In genomic region chr9:971901-972511, GRCh38 we compare ENCODE assay signal across 8 cellular contexts. TPM values are rescaled to one million over a fixed set of nuclear protein-coding genes. Genes with fewer than 3 reads are reported as not detected.
DNase-seq lines count a peak whose midpoint lies in the region; ATAC-seq and TF ChIP-seq lines count a peak whose summit lies in the region.

No MANE protein-coding gene starts in this region.

- POLR2A ChIA-PET in PC-9 (lab: Charles Lee; ENCODE audit: unreplicated experiment) = no interaction called here

- H4K20me1 ChIP-seq in PC-9 (ENCODE audit: insufficient read depth) = no peaks in the 10 kb centered on the region

- H3K4me1 Mint-ChIP-seq in T-helper 17 cell = peaks cover 11% of the 10 kb centered on the region

- no peak overlapping the region for H3K27ac ChIP-seq in parathyroid adenoma
- no peak overlapping the region for H3K27ac ChIP-seq in PC-9

- H3K9me2 ChIP-seq in PC-9 (ENCODE audit: insufficient read depth) = no peaks in the 10 kb centered on the region

- H3K9me3 ChIP-seq in T-helper 17 cell (ENCODE audit: control insufficient read depth, low read length, poor library complexity, severe bottlenecking) (peaks cover 2% of the 10 kb centered on the region), parathyroid adenoma (ENCODE audit: control insufficient read depth, low read length) (no peaks in the 10 kb centered on the region), PC-9 (ENCODE audit: insufficient read depth, low read depth) (no peaks in the 10 kb centered on the region)

- H3K27me3 ChIP-seq in parathyroid adenoma (ENCODE audit: control insufficient read depth, insufficient read depth, low read length) = no peaks in the 10 kb centered on the region
- H3K27me3 ChIP-seq in PC-9 (ENCODE audit: insufficient read depth, low read depth) = peaks cover 10% of the 10 kb centered on the region; the same call in 1 of the 2 replicates

- H3K4me2 ChIP-seq in parathyroid adenoma (ENCODE audit: low read length) (peak overlapping the region; percentile 18), PC-9 (no peak overlapping the region)

- H2AFZ ChIP-seq in parathyroid adenoma (no peak overlapping the region), PC-9 (no peak overlapping the region)

- DNase-seq in DMS114 treated with DMSO at 0.1 percent for 48 hours (lab: John Stamatoyannopoulos, UW; ENCODE audit: unreplicated experiment) = peak; percentile 12
- no peak for DNase-seq in T-helper 17 cell
- DNase-seq in left cardiac atrium = no peak
- DNase-seq in PC-9 = no peak
- DNase-seq in NCI-H1436 treated with DMSO at 0.1 percent for 48 hours (lab: John Stamatoyannopoulos, UW) = no peak
- no peak for DNase-seq in effector CD4-positive, alpha-beta T cell
- no peak for DNase-seq in COR-L47 (lab: John Stamatoyannopoulos, UW)

- peak overlapping the region; percentile 43 for H3K4me3 Mint-ChIP-seq in T-helper 17 cell

- H3F3A ChIP-seq in PC-9 (ENCODE audit: insufficient read depth, low read depth) = no peaks in the 10 kb centered on the region

- H3K4me3 ChIP-seq in parathyroid adenoma (ENCODE audit: low read depth, low read length) (peak overlapping the region; percentile 29), PC-9 (no peak overlapping the region)

- intact Hi-C loops in left cardiac atrium (cut with DNase I) (no loop called here), PC-9 (cut with micrococcal nuclease; ENCODE audit: unreplicated experiment) (no loop called here)

- CTCF ChIA-PET in PC-9 (lab: Charles Lee) = no interaction called here

- ATAC-seq in T-helper 17 cell (no peak), left cardiac atrium (peak; percentile 17 to 50)

- H3K4me1 ChIP-seq in parathyroid adenoma (no peaks in the 10 kb centered on the region), PC-9 (replicated peaks; ENCODE audit: insufficient read depth) (no peaks in the 10 kb centered on the region)

- H3K27ac Mint-ChIP-seq in T-helper 17 cell = no peak overlapping the region

- no peaks in the 10 kb centered on the region for H3K79me2 ChIP-seq in parathyroid adenoma
- no peaks in the 10 kb centered on the region for H3K79me2 ChIP-seq in PC-9 (ENCODE audit: low read depth)

- H3K36me3 ChIP-seq in parathyroid adenoma (ENCODE audit: control insufficient read depth, insufficient read depth, low read length) (no peaks in the 10 kb centered on the region), PC-9 (ENCODE audit: low read depth) (no peaks in the 10 kb centered on the region)

- no peak for TF ChIP-seq CTCF in parathyroid adenoma (IDR thresholded peaks at IDR 0.05)
- TF ChIP-seq CTCF in PC-9 (conservative IDR thresholded peaks at IDR 0.05) = no peak

- no TSS peak for BruUV-seq in PC-9 (replicated peaks; lab: Mats Ljungman, UMichigan)

- H3K9ac ChIP-seq in parathyroid adenoma = no peak overlapping the region

- H3K27me3 Mint-ChIP-seq in T-helper 17 cell = peaks cover 73% of the 10 kb centered on the region

- no peaks in the 10 kb centered on the region for H3K36me3 Mint-ChIP-seq in T-helper 17 cell (ENCODE audit: low read depth)

RNA-seq across cellular contexts. Expression of gene DMRT3, which starts 4.4 kb away (rescaled TPM):
- total RNA-seq in T-helper 17 cell (not detected), left cardiac atrium (not detected), PC-9 (2021) (not detected in 2 replicates)
